8 cellular contexts compared by ENCODE assay signal in genomic region chr1:231612393-231613089, GRCh38. TPM values are rescaled to one million over a fixed set of nuclear protein-coding genes. Genes with fewer than 3 reads are reported as not detected.
DNase-seq lines count a peak whose midpoint lies in the region; ATAC-seq and TF ChIP-seq lines count a peak whose summit lies in the region.

No MANE protein-coding gene starts in this region.

- no peaks in the 10 kb centered on the region for H4K20me1 ChIP-seq in MM.1S (ENCODE audit: insufficient read depth, low read length)

- H3K4me1 ChIP-seq in MM.1S (ENCODE audit: low read length) = peaks cover 39% of the 10 kb centered on the region
- H3K4me1 ChIP-seq in testis = no peaks in the 10 kb centered on the region

- peaks cover 15% of the 10 kb centered on the region for H3K79me2 ChIP-seq in MM.1S (ENCODE audit: low read length)

- H3K36me3 ChIP-seq in MM.1S (replicated peaks; ENCODE audit: insufficient read depth, low read length) = no peaks in the 10 kb centered on the region
- H3K36me3 ChIP-seq in testis (ENCODE audit: low read depth, missing control alignments) = no peaks in the 10 kb centered on the region

- no peak for TF ChIP-seq CTCF in MM.1S (IDR thresholded peaks at IDR 0.05; ENCODE audit: low read length)
- TF ChIP-seq CTCF in testis (IDR thresholded peaks at IDR 0.05) = no peak

- peak overlapping the region; percentile 81 for H3K4me2 ChIP-seq in MM.1S (ENCODE audit: low read depth, low read length)

- no peak for TF ChIP-seq POLR2A in testis (IDR thresholded peaks at IDR 0.05)

- H2AFZ ChIP-seq in MM.1S (ENCODE audit: low read length) = peak overlapping the region; percentile 78

- no peaks in the 10 kb centered on the region for H3K9me3 ChIP-seq in MM.1S (replicated peaks; ENCODE audit: insufficient read depth, low read length)
- no peaks in the 10 kb centered on the region for H3K9me3 ChIP-seq in testis

- H3K27ac ChIP-seq in MM.1S (ENCODE audit: low read length) (peak overlapping the region; percentile 83), testis (no peak overlapping the region)

- 92 to 96% methylated on average over 10 of the region's 10 CpGs for WGBS in testis, 2 donors

- H3K4me3 ChIP-seq in MM.1S (ENCODE audit: low read length) = peak overlapping the region; percentile 49
- H3K4me3 ChIP-seq in testis = no peak overlapping the region

- peak; percentile 86 for DNase-seq in MM.1S
- DNase-seq in activated effector memory CD4-positive, alpha-beta T cell treated with Interleukin-2 at 50 U/mL for 16 hours = peak; percentile 45
- peak; percentile 22 for DNase-seq in testis
- no peak for DNase-seq in cortex of kidney (lab: John Stamatoyannopoulos, UW)
- no peak for DNase-seq in SW 1271 (lab: John Stamatoyannopoulos, UW)
- no peak for DNase-seq in GOT3 (lab: John Stamatoyannopoulos, UW)

- H3K27me3 ChIP-seq in MM.1S (replicated peaks; ENCODE audit: insufficient read depth, low read length) (no peaks in the 10 kb centered on the region), testis (no peaks in the 10 kb centered on the region)

- ATAC-seq in GM18498 (IDR thresholded peaks at IDR 0.05; ENCODE audit: unreplicated experiment) = peak; percentile 96
- ATAC-seq in GM21737 (IDR thresholded peaks at IDR 0.05; ENCODE audit: unreplicated experiment) = peak; percentile 96

- no peaks in the 10 kb centered on the region for H3K9me2 ChIP-seq in MM.1S (replicated peaks; ENCODE audit: insufficient read depth, low read length)

- intact Hi-C loops in testis (cut with DNase I; ENCODE audit: low total_unique reads) = no loop called here

- peak overlapping the region; percentile 50 for H3K9ac ChIP-seq in MM.1S (ENCODE audit: low read length)

- peaks cover 33% of the 10 kb centered on the region for H3F3A ChIP-seq in MM.1S (ENCODE audit: insufficient read depth, low read length)

RNA-seq across cellular contexts. Expression of gene DISC1, which starts 14.0 kb away (rescaled TPM):
- 1 to 10 TPM; 5.7 to 6.8 TPM for total RNA-seq in testis
- polyA plus RNA-seq in testis (ENCODE audit: insufficient read depth, low read depth, low replicate concordance) = 1.8 TPM

Comparison
In these comparisons a context has a peak if more than half of its experiments do, and no peak if none do; other contexts are left out.
1. DNase-seq: peak in MM.1S (single experiment), activated effector memory CD4-positive, alpha-beta T cell treated with Interleukin-2 at 50 U/mL for 16 hours (single experiment) and testis (single experiment); none in cortex of kidney (single experiment), SW 1271 (0 of 2) and GOT3 (single experiment).